In genomic region chr13:29573190-29573589, GRCh38 we compare ENCODE assay signal across 8 cellular contexts. TPM values are rescaled to one million over a fixed set of nuclear protein-coding genes. Genes with fewer than 3 reads are reported as not detected.
A peak's percentile ranks its signal among the peaks of the same experiment; 100 is the strongest.
DNase-seq lines count a peak whose midpoint lies in the region; ATAC-seq, FAIRE-seq and TF ChIP-seq lines count a peak whose summit lies in the region.

No MANE protein-coding gene starts in this region.

- POLR2A ChIA-PET in IMR-90 (lab: Charles Lee; ENCODE audit: unreplicated experiment) = no interaction called here
- POLR2A ChIA-PET in K562 (lab: Yijun Ruan, JAX) = interaction anchor here (1.0 kb wide), 1 partner anchor 21 kb away, joined by 3 read pairs; no protein-coding TSS in a partner anchor

- no TSS peak for BruUV-seq in IMR-90 (replicated peaks; lab: Mats Ljungman, UMichigan)
- BruUV-seq in K562 (replicated peaks; lab: Mats Ljungman, UMichigan) = no TSS peak

- H3K4me2 ChIP-seq in IMR-90 (ENCODE audit: low read depth, low read length) = peak overlapping the region; percentile 51
- H3K4me2 ChIP-seq in K562 (ENCODE audit: insufficient read depth, low read length) = no peak overlapping the region

- no peak overlapping the region for H3K4ac ChIP-seq in IMR-90 (ENCODE audit: low read depth, low read length)

- H3K9ac ChIP-seq in IMR-90 (ENCODE audit: low read depth, low read length) (no peak overlapping the region), K562 (ENCODE audit: insufficient read depth in 1 of 2, low read depth in 2 of 2, low read length in 2 of 2) (peak overlapping the region in 1 of 2 experiments; percentile 40; a peak in 1 of 4 replicates)

- CTCF ChIA-PET in IMR-90 (lab: Yijun Ruan, JAX) = interaction anchor here (1.7 to 2.2 kb wide), 2 partner anchors 9 to 13 kb away, joined by 4 to 6 read pairs; no protein-coding TSS in a partner anchor
- CTCF ChIA-PET in K562 (lab: Yijun Ruan, JAX; ENCODE audit: low intra/inter-chr PET ratio) = no interaction called here

- H3K27me3 Mint-ChIP-seq in naive B cell = no peaks in the 10 kb centered on the region

- no peak for TF ChIP-seq POLR2A in IMR-90 (IDR thresholded peaks at IDR 0.05; ENCODE audit: low read depth, low read length)
- no peak for TF ChIP-seq POLR2A in K562 (conservative IDR thresholded peaks at IDR 0.05)

- no peak for FAIRE-seq in K562 (lab: Jason Lieb, UNC)

- peaks cover 22 to 89% of the 10 kb centered on the region in 2 experiments for H3K79me1 ChIP-seq in IMR-90 (ENCODE audit: low read depth in 1 of 2, low read length in 2 of 2)

- no peaks in the 10 kb centered on the region for H3K27me3 ChIP-seq in IMR-90 (ENCODE audit: control insufficient read depth, insufficient read depth, low read length)
- no peaks in the 10 kb centered on the region for H3K27me3 ChIP-seq in K562 (ENCODE audit: control insufficient read depth in 2 of 2, insufficient read depth in 2 of 2, low read length in 2 of 2)

- no peak overlapping the region for H3K18ac ChIP-seq in IMR-90 (ENCODE audit: low read depth, low read length)

- H3K4me3 ChIP-seq in IMR-90 (ENCODE audit: insufficient read depth, low read depth, low read length) (no peak overlapping the region), K562 (no peak overlapping the region)

- H3K4me1 ChIP-seq in IMR-90 (ENCODE audit: control insufficient read depth, insufficient read depth, low read length) (peaks cover 10% of the 10 kb centered on the region), K562 (replicated peaks in 1 of 2; ENCODE audit: control insufficient read depth in 2 of 2, insufficient read depth in 2 of 2, low read length in 2 of 2) (peaks cover 5% of the 10 kb centered on the region in 2 experiments; a peak in 3 of 5 replicates)

- in situ Hi-C loops in IMR-90 (cut with MboI; ENCODE audit: low sequenced_read_pairs) = no loop called here
- in situ Hi-C loops in K562 (cut with MboI) = no loop called here
- in situ Hi-C loops in G401 (cut with HindIII; ENCODE audit: low sequenced_read_pairs) = no loop called here

- H2AK9ac ChIP-seq in IMR-90 (replicated peaks; ENCODE audit: low read depth, low read length, poor library complexity) = peak overlapping the region; percentile 18

- peaks cover 97% of the 10 kb centered on the region for H3K79me2 ChIP-seq in K562 (ENCODE audit: control insufficient read depth, insufficient read depth, low read length)

- H3K36me3 ChIP-seq in IMR-90 (ENCODE audit: control insufficient read depth, insufficient read depth, low read length) = no peaks in the 10 kb centered on the region; the same call in 1 of the 2 replicates
- H3K36me3 ChIP-seq in K562 (ENCODE audit: control insufficient read depth, insufficient read depth, low read length) = peaks cover 2% of the 10 kb centered on the region; the same call in 1 of the 3 replicates

- peaks cover 20 to 28% (median 24%) of the 10 kb centered on the region in 3 donors for H3K4me1 Mint-ChIP-seq in naive B cell

- 41% methylated on average over 6 of the region's 8 CpGs; no CpG with 5 or more reads in 1 of the 2 experiments for WGBS in IMR-90 (ENCODE audit: extremely low coverage in 2 of 2, insufficient read length in 1 of 2), 2 experiments
- WGBS in K562 (ENCODE audit: insufficient coverage, low coverage, missing lambda C conversion rate) = 17% methylated on average over 7 of the region's 8 CpGs

- no peak overlapping the region for H4K91ac ChIP-seq in IMR-90 (ENCODE audit: insufficient read depth, low read depth, low read length)

- TF ChIP-seq CTCF in IMR-90 (conservative IDR thresholded peaks at IDR 0.05; ENCODE audit: low read depth, low read length) (no peak), K562 (IDR thresholded peaks at IDR 0.05 in 2 of 3, conservative IDR thresholded peaks at IDR 0.05 in 1 of 3; ENCODE audit: insufficient read depth in 2 of 3, low read depth in 1 of 3, low read length in 3 of 3) (no peak)

- no peak overlapping the region for H3K14ac ChIP-seq in IMR-90 (replicated peaks; ENCODE audit: low read depth, low read length)

- TF ChIP-seq RAD21 in IMR-90 (IDR thresholded peaks at IDR 0.05; ENCODE audit: low read length) (no peak), K562 (CRISPR knock-in tag; conservative IDR thresholded peaks at IDR 0.05 in 1 of 2, IDR thresholded peaks at IDR 0.05 in 1 of 2) (no peak)

- dilution Hi-C loops in IMR-90 (cut with HindIII; ENCODE audit: low sequenced_read_pairs, unreplicated experiment) = no loop called here

- H3K36me3 Mint-ChIP-seq in naive B cell = no peaks in the 10 kb centered on the region

- H4K20me1 ChIP-seq in IMR-90 (ENCODE audit: insufficient read depth, low read length) (peaks cover 88% of the 10 kb centered on the region), K562 (replicated peaks; ENCODE audit: control insufficient read depth, insufficient read depth, low read length) (peaks cover 33% of the 10 kb centered on the region)

- peak overlapping the region; percentile 62; the same call in 1 of the 2 replicates for H4K5ac ChIP-seq in IMR-90 (ENCODE audit: low read depth, low read length)

- peak overlapping the region; percentile 73; the same call in 1 of the 2 replicates for H3K23ac ChIP-seq in IMR-90 (ENCODE audit: low read depth, low read length)

- no peak for ATAC-seq in IMR-90 (ENCODE audit: low read depth)
- ATAC-seq in K562 = peak; percentile 46
- ATAC-seq in naive B cell (ENCODE audit: low read depth in 2 of 2) = peak; percentile 73 to 76
- ATAC-seq in activated CD4-positive, CD25-positive, alpha-beta regulatory T cell treated with anti-CD3 and anti-CD28 coated beads, Interleukin-2, amount 50 U/mL, for 24 hours = no peak
- ATAC-seq in HG02623 (IDR thresholded peaks at IDR 0.05; ENCODE audit: unreplicated experiment) = no peak
- no peak for ATAC-seq in GM18870 (IDR thresholded peaks at IDR 0.05; ENCODE audit: unreplicated experiment)

- no peak overlapping the region for H2BK15ac ChIP-seq in IMR-90 (ENCODE audit: low read depth, low read length)

- H3K27ac ChIP-seq in IMR-90 (ENCODE audit: insufficient read depth, low read length) = no peak overlapping the region
- H3K27ac ChIP-seq in K562 (ENCODE audit: extremely low read depth, low read depth, low read length) = peak overlapping the region; percentile 26; the same call in 1 of the 3 replicates

- no peak for TF ChIP-seq EP300 in K562 (IDR thresholded peaks at IDR 0.05; ENCODE audit: low read length)

- H3K4me3 Mint-ChIP-seq in naive B cell = peak overlapping the region in 2 of 8 donors; percentile 2 to 57

- DNase-seq in GM03348 (ENCODE audit: low spot score) (peak; percentile 48), IMR-90 (peak; percentile 39), K562 (ENCODE audit: extremely low read depth in 1 of 4, low spot score in 3 of 4) (no peak), naive B cell (no peak), G401 (ENCODE audit: low spot score) (no peak)

- no peak overlapping the region for H2BK5ac ChIP-seq in IMR-90 (ENCODE audit: low read depth, low read length, poor library complexity, severe bottlenecking)

- H3K9me1 ChIP-seq in IMR-90 (ENCODE audit: insufficient read depth, low read length) (peaks cover 32% of the 10 kb centered on the region), K562 (ENCODE audit: control insufficient read depth, insufficient read depth, low read length) (no peaks in the 10 kb centered on the region)

- no peak overlapping the region; the same call in 1 of the 2 replicates for H2AK5ac ChIP-seq in IMR-90 (ENCODE audit: low read depth, low read length)

- no peak overlapping the region for H2BK120ac ChIP-seq in IMR-90 (ENCODE audit: low read depth, low read length)

- no peak overlapping the region for H2BK20ac ChIP-seq in IMR-90 (ENCODE audit: low read depth, low read length)

- no peak overlapping the region for H3K56ac ChIP-seq in IMR-90 (ENCODE audit: extremely low read depth, insufficient read depth, low read length)

- H2AFZ ChIP-seq in IMR-90 (replicated peaks; ENCODE audit: low read length, poor library complexity) = peak overlapping the region; percentile 47
- no peak overlapping the region for H2AFZ ChIP-seq in K562 (ENCODE audit: low read depth, low read length)

- no peaks in the 10 kb centered on the region for H3K9me3 Mint-ChIP-seq in naive B cell

- H4K8ac ChIP-seq in IMR-90 (ENCODE audit: low read depth in 2 of 2, low read length in 2 of 2) = no peak overlapping the region

- peak overlapping the region in 4 of 6 donors; percentile 16 to 55 (median 38) for H3K27ac Mint-ChIP-seq in naive B cell

- H3K9me3 ChIP-seq in IMR-90 (ENCODE audit: control insufficient read depth, insufficient read depth, low read length) (no peaks in the 10 kb centered on the region), K562 (replicated peaks; ENCODE audit: control insufficient read depth, insufficient read depth, low read depth, low read length) (no peaks in the 10 kb centered on the region; the same call in 1 of the 2 replicates)

- intact Hi-C loops in IMR-90 (cut with micrococcal nuclease) = no loop called here
- intact Hi-C loops in K562 (cut with micrococcal nuclease) = no loop called here

TF ChIP-seq in IMR-90, 13 proteins besides CTCF, POLR2A, EP300 and RAD21 (continues in another document):
- TF ChIP-seq CHD1 (IDR thresholded peaks at IDR 0.05; ENCODE audit: low read depth, low read length) = no peak

RNA-seq across cellular contexts. Expression of gene SLC7A1, which starts 22.3 kb away (rescaled TPM):
- total RNA-seq in IMR-90 (2012; rRNA removed) = 9.7 and 10.3 TPM in 2 replicates
- 20.4 and 22.3 TPM in 2 replicates for polyA plus RNA-seq in IMR-90 (2012; rRNA removed)
- polyA plus RNA-seq in IMR-90 (2012; cell fraction: cytosol; rRNA removed) = 10.1 and 16.9 TPM in 2 replicates
- polyA plus RNA-seq in IMR-90 (2012; cell fraction: nucleus; rRNA removed; ENCODE audit: low replicate concordance) = 25.5 and 27.8 TPM in 2 replicates
- 52.2 and 97.5 TPM in 2 replicates for total RNA-seq in K562 (2011; cell fraction: chromatin; rRNA removed; ENCODE audit: low replicate concordance)
- 63.0 and 63.5 TPM in 2 replicates for total RNA-seq in K562 (2011; cell fraction: nucleolus; rRNA removed)
- 73.4 and 74.0 TPM in 2 replicates for total RNA-seq in K562 (2011; cell fraction: nucleoplasm; rRNA removed)
- 12.7 and 16.0 TPM in 2 replicates for total RNA-seq in K562 (2014; rRNA removed)
- total RNA-seq in K562 (2014; rRNA removed; fragmentation: Illumina TruSeq; extraction: Trizol) = 10.1 and 10.8 TPM in 2 replicates
- total RNA-seq in K562 (2015; rRNA removed; fragmentation: Illumina TruSeq; extraction: Trizol) = 7.1 and 7.5 TPM in 2 replicates
- total RNA-seq in K562 (2021) = 57.0 and 69.7 TPM in 2 replicates
- polyA plus RNA-seq in K562 (2011; rRNA removed) = 8.0 and 10.2 TPM in 2 replicates
- polyA plus RNA-seq in K562 (2011; cell fraction: cytosol; rRNA removed) = 10.2 and 10.3 TPM in 2 replicates
- 29.0 and 33.7 TPM in 2 replicates for polyA plus RNA-seq in K562 (2011; cell fraction: nucleus; rRNA removed)
- polyA plus RNA-seq in K562 (2012) = 16.6 and 30.7 TPM in 2 replicates
- polyA plus RNA-seq in K562 (2014; fragmentation: Illumina TruSeq; extraction: Trizol) = 33.3 and 35.7 TPM in 2 replicates
- 1 to 10 TPM; 3.3 to 4.6 TPM for polyA plus RNA-seq in K562 (2014; fragmentation: Nextera tagmentation; extraction: Ambion mirVana)
- 16.3 TPM in 2 replicates for polyA plus RNA-seq in K562 (2014; rRNA removed)
- 12.2 and 13.9 TPM in 2 replicates for polyA minus RNA-seq in K562 (2011; rRNA and poly(A)+ RNA removed)
- 20.3 and 27.4 TPM in 2 replicates for polyA minus RNA-seq in K562 (2011; cell fraction: cytosol; rRNA and poly(A)+ RNA removed)
- polyA minus RNA-seq in K562 (2011; cell fraction: nucleus; rRNA and poly(A)+ RNA removed) = 19.1 and 25.2 TPM in 2 replicates
- 1 to 10 TPM; 2.0 to 5.6 (median 3.8) TPM for polyA plus RNA-seq in naive B cell (ENCODE audit: low read depth in 6 of 6)
- total RNA-seq in G401 (2014; rRNA removed; shearing (Covaris generic)) = 6.2 and 9.8 TPM in 2 replicates

Comparison
In these comparisons a context has a peak if more than half of its experiments do, and no peak if none do; other contexts are left out.
1. DNase-seq: peak in GM03348 (single experiment) and IMR-90 (single experiment); none in K562 (0 of 4), naive B cell (single experiment) and G401 (single experiment).
2. ATAC-seq: peak in K562 (single experiment) and naive B cell (2 of 2); none in IMR-90 (single experiment), activated CD4-positive, CD25-positive, alpha-beta regulatory T cell treated with anti-CD3 and anti-CD28 coated beads, Interleukin-2, amount 50 U/mL, for 24 hours (0 of 2), HG02623 (single experiment) and GM18870 (single experiment).